Comparison of ENCODE assay signal across 12 cellular contexts in the genomic region with DNA sequence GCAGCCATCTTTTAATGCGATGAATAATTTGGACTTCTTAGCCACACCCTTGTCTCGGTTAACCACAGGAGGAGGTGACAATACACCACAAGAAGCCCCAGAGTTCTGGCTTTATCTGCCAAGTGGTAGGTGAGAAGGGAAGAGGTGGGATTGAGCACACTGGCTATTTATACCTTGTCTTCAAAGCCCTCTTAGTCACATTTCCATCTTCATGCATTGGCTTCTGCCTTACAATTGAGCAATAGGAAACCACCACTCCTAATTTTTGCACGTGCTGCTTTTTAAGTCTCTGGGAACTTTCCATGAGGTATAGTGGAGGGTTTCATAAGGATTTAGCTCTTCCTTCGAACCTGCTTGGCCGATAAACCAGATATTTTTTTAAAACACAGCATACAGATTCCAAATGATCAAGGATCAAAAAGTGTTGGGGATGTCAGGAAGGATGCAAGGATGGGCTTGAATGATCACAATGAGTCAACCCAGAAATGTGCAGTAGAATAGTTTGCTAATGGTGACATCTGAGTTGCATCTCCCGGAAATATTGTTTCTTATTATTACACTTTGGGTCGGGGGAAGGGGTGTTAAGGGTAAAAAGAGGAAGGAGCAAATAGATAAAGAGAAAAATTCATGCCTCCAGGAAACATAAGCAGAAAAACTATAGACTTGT. TPM values are rescaled to one million over a fixed set of nuclear protein-coding genes. Genes with fewer than 3 reads are reported as not detected.
DNase-seq lines count a peak whose midpoint lies in the region; ATAC-seq and TF ChIP-seq lines count a peak whose summit lies in the region.
"Had no signal": no experiment of that assay in that cellular context is flagged by ENCODE, and none has a peak within 500 bp of the region (broad histone marks: within the 10 kb centered on the region; RNA-seq: fewer than 3 reads in every experiment).

No MANE protein-coding gene starts in this region.

- intact Hi-C loops in activated T-helper 2 cell treated with anti-CD3 and anti-CD28 coated beads, Interferon-gamma antibody, Interleukin-2, Interleukin-4, amounts not matched to agents 10 μg/mL and 5 μg/mL and 100 μg/mL, durations not matched to agents 14 hours and 24 hours and 36 hours (cut with micrococcal nuclease), result no loop called here
- intact Hi-C loops in gastrocnemius medialis (cut with DNase I; ENCODE audit: low total_unique reads), result no loop called here

- no peaks in the 10 kb centered on the region for H3K9me3 Mint-ChIP-seq in activated T-helper 2 cell treated with anti-CD3 and anti-CD28 coated beads, Interferon-gamma antibody, Interleukin-2, Interleukin-4, amounts not matched to agents 10 μg/mL and 5 μg/mL and 100 μg/mL, durations not matched to agents 14 hours and 24 hours and 36 hours
- no peaks in the 10 kb centered on the region for H3K9me3 Mint-ChIP-seq in endothelial cell (ENCODE audit: unreplicated experiment)

- TF ChIP-seq CTCF in gastrocnemius medialis (IDR thresholded peaks at IDR 0.05 in 4 of 5, conservative IDR thresholded peaks at IDR 0.05 in 1 of 5) (no peak), endothelial cell (IDR thresholded peaks at IDR 0.05; ENCODE audit: unreplicated experiment) (no peak)

- no peak overlapping the region for H3K4me3 ChIP-seq in gastrocnemius medialis
- H3K4me3 ChIP-seq: sigmoid colon, thyroid gland had no signal

- DNase-seq in activated T-cell treated with anti-CD3 and anti-CD28 coated beads for 48 hours (ENCODE audit: low read depth) (peak; percentile 4), Kasumi-1 (lab: John Stamatoyannopoulos, UW) (peak; percentile 86 to 88), gastrocnemius medialis (no peak), endothelial cell (ENCODE audit: low spot score) (no peak), HT-29 (ENCODE audit: low spot score) (no peak)
- DNase-seq in activated T-cell treated with anti-CD3 and anti-CD28 coated beads, Interleukin-2, amount 50 U/mL, for 1 hour, result no peak
- peak; percentile 12 for DNase-seq in activated T-helper 2 cell treated with anti-CD3 and anti-CD28 coated beads, Interferon-gamma antibody, Interleukin-2, Interleukin-4, amounts not matched to agents 10 μg/mL and 5 μg/mL and 100 μg/mL, durations not matched to agents 14 hours and 24 hours and 36 hours (ENCODE audit: low spot score)
- DNase-seq: islet precursor cell, sigmoid colon, thyroid gland had no signal

- H3K4me3 Mint-ChIP-seq in activated T-helper 2 cell treated with anti-CD3 and anti-CD28 coated beads, Interferon-gamma antibody, Interleukin-2, Interleukin-4, amounts not matched to agents 10 μg/mL and 5 μg/mL and 100 μg/mL, durations not matched to agents 14 hours and 24 hours and 36 hours (ENCODE audit: low read depth), result no peak overlapping the region
- H3K4me3 Mint-ChIP-seq in endothelial cell (ENCODE audit: unreplicated experiment), result no peak overlapping the region

- peaks cover 0 to 3% of the 10 kb centered on the region in 2 donors for H3K4me1 ChIP-seq in gastrocnemius medialis
- H3K4me1 ChIP-seq: sigmoid colon, thyroid gland had no signal

- in situ Hi-C loops in gastrocnemius medialis (cut with MboI; ENCODE audit: low sequenced_read_pairs in 4 of 4), result no loop called here

- H3K27me3 Mint-ChIP-seq in activated T-helper 2 cell treated with anti-CD3 and anti-CD28 coated beads, Interferon-gamma antibody, Interleukin-2, Interleukin-4, amounts not matched to agents 10 μg/mL and 5 μg/mL and 100 μg/mL, durations not matched to agents 14 hours and 24 hours and 36 hours (ENCODE audit: low read depth), result peaks cover 31% of the 10 kb centered on the region
- no peaks in the 10 kb centered on the region for H3K27me3 Mint-ChIP-seq in endothelial cell (ENCODE audit: unreplicated experiment)

- no peaks in the 10 kb centered on the region for H3K9me3 ChIP-seq in gastrocnemius medialis
- H3K9me3 ChIP-seq: sigmoid colon, thyroid gland had no signal

- H3K27ac Mint-ChIP-seq in activated T-helper 2 cell treated with anti-CD3 and anti-CD28 coated beads, Interferon-gamma antibody, Interleukin-2, Interleukin-4, amounts not matched to agents 10 μg/mL and 5 μg/mL and 100 μg/mL, durations not matched to agents 14 hours and 24 hours and 36 hours, result no peak overlapping the region
- H3K27ac Mint-ChIP-seq in endothelial cell (ENCODE audit: unreplicated experiment), result no peak overlapping the region

- H3K36me3 Mint-ChIP-seq in activated T-helper 2 cell treated with anti-CD3 and anti-CD28 coated beads, Interferon-gamma antibody, Interleukin-2, Interleukin-4, amounts not matched to agents 10 μg/mL and 5 μg/mL and 100 μg/mL, durations not matched to agents 14 hours and 24 hours and 36 hours (ENCODE audit: low read depth), result no peaks in the 10 kb centered on the region
- no peaks in the 10 kb centered on the region for H3K36me3 Mint-ChIP-seq in endothelial cell (ENCODE audit: low read depth, unreplicated experiment)

- no peak overlapping the region for H3K27ac ChIP-seq in gastrocnemius medialis
- H3K27ac ChIP-seq: sigmoid colon, thyroid gland, VCaP had no signal

- H3K36me3 ChIP-seq in gastrocnemius medialis, result no peaks in the 10 kb centered on the region
- H3K36me3 ChIP-seq: sigmoid colon, thyroid gland had no signal

- H3K4me1 Mint-ChIP-seq in activated T-helper 2 cell treated with anti-CD3 and anti-CD28 coated beads, Interferon-gamma antibody, Interleukin-2, Interleukin-4, amounts not matched to agents 10 μg/mL and 5 μg/mL and 100 μg/mL, durations not matched to agents 14 hours and 24 hours and 36 hours (ENCODE audit: low read depth), result peaks cover 11% of the 10 kb centered on the region
- no peaks in the 10 kb centered on the region for H3K4me1 Mint-ChIP-seq in endothelial cell (ENCODE audit: unreplicated experiment)

- TF ChIP-seq POLR2A in gastrocnemius medialis (IDR thresholded peaks at IDR 0.05), result no peak

- H3K27me3 ChIP-seq in gastrocnemius medialis, result no peaks in the 10 kb centered on the region
- H3K27me3 ChIP-seq: thyroid gland had no signal

- ATAC-seq in gastrocnemius medialis (peak; percentile 61 to 85), GM21825 (IDR thresholded peaks at IDR 0.05; ENCODE audit: unreplicated experiment) (no peak)

RNA-seq across cellular contexts. Expression of a gene that starts 25.5 kb away (rescaled TPM):
- total RNA-seq in activated T-helper 2 cell treated with anti-CD3 and anti-CD28 coated beads, Interferon-gamma antibody, Interleukin-2, Interleukin-4, amounts not matched to agents 10 μg/mL and 5 μg/mL and 100 μg/mL, durations not matched to agents 14 hours and 24 hours and 36 hours, result 0.71 and 0.74 TPM in 2 replicates
- total RNA-seq in gastrocnemius medialis (not detected), endothelial cell (ENCODE audit: unreplicated experiment) (0.80 TPM)
- total RNA-seq in HT-29 (2014; rRNA removed; shearing (Covaris generic)), result not detected in 2 replicates
- total RNA-seq: thyroid gland had no signal

Comparison
In these comparisons a context has a peak if more than half of its experiments do, and no peak if none do; other contexts are left out.
1. DNase-seq: peak in activated T-cell treated with anti-CD3 and anti-CD28 coated beads for 48 hours (single experiment), Kasumi-1 (2 of 2) and activated T-helper 2 cell treated with anti-CD3 and anti-CD28 coated beads, Interferon-gamma antibody, Interleukin-2, Interleukin-4, amounts not matched to agents 10 μg/mL and 5 μg/mL and 100 μg/mL, durations not matched to agents 14 hours and 24 hours and 36 hours (single experiment); none in activated T-cell treated with anti-CD3 and anti-CD28 coated beads, Interleukin-2, amount 50 U/mL, for 1 hour (single experiment), gastrocnemius medialis (0 of 2), endothelial cell (single experiment) and HT-29 (single experiment).